25 cellular contexts compared by ENCODE assay signal in genomic region chr15:27172821-27173220, GRCh38.
"Had no signal": no experiment of that assay in that cellular context is flagged by ENCODE, and none has a peak within 500 bp of the region (broad histone marks: within the 10 kb centered on the region; RNA-seq: fewer than 3 reads in every experiment).

No MANE protein-coding gene starts in this region.

- H3K27me3 ChIP-seq: neural progenitor cell, neutrophil, pancreas, right lobe of liver, sigmoid colon, stomach, thyroid gland, tibial nerve, upper lobe of left lung, vagina had no signal

- ATAC-seq: natural killer cell; pancreas; right cardiac atrium; right lobe of liver; stimulated activated effector memory CD8-positive, alpha-beta T cell treated with anti-CD3 and anti-CD28 coated beads, Interleukin-12 subunit alpha, Interleukin-12 subunit beta, amount 100 ng/mL, for 72 hours; stimulated activated naive B cell treated with anti-CD40 and anti-IgM and Interleukin-4, amounts not matched to agents 10 μg/mL and 1 μg/mL and 100 μg/mL, for 72 hours had no signal

- H3K9me3 ChIP-seq: pancreas, prostate gland, right lobe of liver, thyroid gland had no signal

- H3K4me1 ChIP-seq: pancreas, prostate gland, right lobe of liver, sigmoid colon, stomach, thyroid gland, tibial nerve, upper lobe of left lung, vagina had no signal

- H3K36me3 ChIP-seq: neural progenitor cell, neutrophil, pancreas, prostate gland, right lobe of liver, sigmoid colon, stomach, thoracic aorta, thyroid gland, tibial nerve, upper lobe of left lung, vagina had no signal

- DNase-seq: natural killer cell; nucleus accumbens; pancreas; retina; right cardiac atrium; right lobe of liver; sigmoid colon; small intestine; stimulated activated CD4-positive, alpha-beta T cell treated with anti-CD3 and anti-CD28 coated beads, Interleukin-15, amount 100 ng/mL, for 24 hours; stimulated activated CD4-positive, alpha-beta T cell treated with anti-CD3 and anti-CD28 coated beads, Interleukin-2, amount 100 ng/mL, for 24 hours; stimulated activated CD4-positive, alpha-beta T cell treated with anti-CD3 and anti-CD28 coated beads, Interleukin-2, amount 100 ng/mL, for 48 hours; stimulated activated CD4-positive, alpha-beta T cell treated with anti-CD3 and anti-CD28 coated beads, Interleukin-4, amount 100 ng/mL, for 24 hours; stimulated activated naive B cell treated with anti-CD40 and anti-IgM and Interleukin-4, amounts not matched to agents 10 μg/mL and 1 μg/mL and 100 μg/mL, for 72 hours; stimulated activated naive CD4-positive, alpha-beta T cell treated with Interleukin-2 at 50 U/mL for 16 hours; stomach; thyroid gland; trophoblast cell; upper lobe of left lung had no signal

- H2AFZ ChIP-seq: neural progenitor cell had no signal

- H3K4me3 ChIP-seq: neural progenitor cell, pancreas, prostate gland, right lobe of liver, sigmoid colon, stomach, thoracic aorta, thyroid gland, tibial nerve, upper lobe of left lung, vagina had no signal

- H3K27ac ChIP-seq: neural progenitor cell, neutrophil, pancreas, prostate gland, right lobe of liver, sigmoid colon, stomach, thoracic aorta, thyroid gland, tibial nerve, upper lobe of left lung, vagina had no signal

- H3K4me2 ChIP-seq: neural progenitor cell had no signal

- H3K9ac ChIP-seq: neural progenitor cell had no signal
